ENCODE assay signal across 29 cellular contexts in genomic region chr4:122815248-122815647, GRCh38.
"Had no signal": no experiment of that assay in that cellular context is flagged by ENCODE, and none has a peak within 500 bp of the region (broad histone marks: within the 10 kb centered on the region; RNA-seq: fewer than 3 reads in every experiment).

No MANE protein-coding gene starts in this region.

- H3K4me3 Mint-ChIP-seq: activated CD8-positive, alpha-beta T cell treated with anti-CD3 and anti-CD28 coated beads for 36 hours; activated naive CD8-positive, alpha-beta T cell treated with anti-CD3 and anti-CD28 coated beads, Interleukin-2, amount 10 ng/mL, durations not matched to agents 7 days and 5 days; activated T-cell treated with anti-CD3 and anti-CD28 coated beads, Interleukin-2, amount 50 U/mL, for 72 hours; activated T-helper 17 cell treated with anti-CD3 and anti-CD28 coated beads, Interleukin-2, amount 50 U/mL, for 72 hours; central memory CD8-positive, alpha-beta T cell had no signal

- DNase-seq: activated CD4-positive, alpha-beta T cell treated with anti-CD3 and anti-CD28 coated beads for 1 hour; activated CD4-positive, alpha-beta T cell treated with anti-CD3 and anti-CD28 coated beads for 48 hours; activated CD4-positive, CD25-positive, alpha-beta regulatory T cell; activated effector memory CD4-positive, alpha-beta T cell treated with anti-CD3 and anti-CD28 coated beads, Interleukin-2, amount 50 U/mL, for 16 hours; activated naive CD4-positive, alpha-beta T cell; activated naive CD4-positive, alpha-beta T cell treated with anti-CD3 and anti-CD28 coated beads, Interleukin-2, amount 50 U/mL, for 16 hours; activated naive CD8-positive, alpha-beta T cell treated with anti-CD3 and anti-CD28 coated beads, Interleukin-2, amount 10 ng/mL, durations not matched to agents 7 days and 5 days; activated T-cell treated with anti-CD3 and anti-CD28 coated beads, Interleukin-2, amount 50 U/mL, for 1 hour; amygdala; colonic mucosa; NCI-H1092 treated with DMSO at 0.1 percent for 48 hours; NCI-H1417 treated with DMSO at 0.1 percent for 48 hours; NCI-H187 treated with DMSO at 0.1 percent for 48 hours; NCI-H2081; NCI-H2171 treated with DMSO at 0.1 percent for 48 hours; NCI-H226; NCI-H446 treated with DMSO at 0.1 percent for 48 hours; NCI-H524; SHP77; SJCRH30; T1000; WERI-Rb-1 had no signal

- H3K4me3 ChIP-seq: ascending aorta, cardiac muscle cell, colonic mucosa, SJCRH30, SK-N-MC had no signal

- H3K36me3 Mint-ChIP-seq: activated naive CD8-positive, alpha-beta T cell treated with anti-CD3 and anti-CD28 coated beads, Interleukin-2, amount 10 ng/mL, durations not matched to agents 7 days and 5 days had no signal

- H3K9me3 Mint-ChIP-seq: activated CD8-positive, alpha-beta T cell treated with anti-CD3 and anti-CD28 coated beads for 36 hours; activated naive CD8-positive, alpha-beta T cell treated with anti-CD3 and anti-CD28 coated beads, Interleukin-2, amount 10 ng/mL, durations not matched to agents 7 days and 5 days; activated T-cell treated with anti-CD3 and anti-CD28 coated beads, Interleukin-2, amount 50 U/mL, for 72 hours; activated T-helper 17 cell treated with anti-CD3 and anti-CD28 coated beads, Interleukin-2, amount 50 U/mL, for 72 hours; central memory CD8-positive, alpha-beta T cell had no signal

- H3K4me1 Mint-ChIP-seq: activated naive CD8-positive, alpha-beta T cell treated with anti-CD3 and anti-CD28 coated beads, Interleukin-2, amount 10 ng/mL, durations not matched to agents 7 days and 5 days; activated T-helper 17 cell treated with anti-CD3 and anti-CD28 coated beads, Interleukin-2, amount 50 U/mL, for 72 hours; central memory CD8-positive, alpha-beta T cell had no signal

- H3K27me3 Mint-ChIP-seq: central memory CD8-positive, alpha-beta T cell had no signal

- H3K27ac Mint-ChIP-seq: activated CD8-positive, alpha-beta T cell treated with anti-CD3 and anti-CD28 coated beads for 36 hours; activated naive CD8-positive, alpha-beta T cell treated with anti-CD3 and anti-CD28 coated beads, Interleukin-2, amount 10 ng/mL, durations not matched to agents 7 days and 5 days; activated T-cell treated with anti-CD3 and anti-CD28 coated beads, Interleukin-2, amount 50 U/mL, for 72 hours; activated T-helper 17 cell treated with anti-CD3 and anti-CD28 coated beads, Interleukin-2, amount 50 U/mL, for 72 hours had no signal
